ENCODE assay signal across 9 cellular contexts in the genomic region with DNA sequence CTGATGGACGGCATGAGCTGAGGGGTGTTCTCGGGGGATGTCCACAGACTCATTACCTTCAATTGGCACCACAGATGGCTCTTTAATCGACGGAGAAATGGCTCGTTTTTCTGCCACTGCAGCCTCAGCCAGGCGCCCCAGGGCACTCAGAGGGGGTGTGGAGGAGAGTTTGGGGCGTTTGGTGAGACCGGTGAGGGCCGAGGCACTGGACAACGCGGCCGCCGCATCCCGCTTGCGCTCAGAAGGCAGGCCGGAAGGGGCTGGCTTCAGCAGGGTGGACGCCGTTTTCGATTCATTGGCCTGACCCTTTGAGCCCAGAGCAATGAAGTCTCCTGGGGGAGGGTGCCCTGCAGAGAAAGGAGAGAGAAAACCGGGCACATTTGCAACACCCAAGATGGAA. TPM values are rescaled to one million over a fixed set of nuclear protein-coding genes. Genes with fewer than 3 reads are reported as not detected.
DNase-seq lines count a peak whose midpoint lies in the region; ATAC-seq, FAIRE-seq and TF ChIP-seq lines count a peak whose summit lies in the region.
"Had no signal": no experiment of that assay in that cellular context is flagged by ENCODE, and none has a peak within 500 bp of the region (broad histone marks: within the 10 kb centered on the region; RNA-seq: fewer than 3 reads in every experiment).

No MANE protein-coding gene starts in this region.

- TF ChIP-seq POLR2A in breast epithelium (IDR thresholded peaks at IDR 0.05) (no peak), esophagus squamous epithelium (IDR thresholded peaks at IDR 0.05) (no peak)

- H2AFZ ChIP-seq in ACC112 (ENCODE audit: low read length, unreplicated experiment) = no peak overlapping the region

- peaks cover 27% of the 10 kb centered on the region for H3K79me2 ChIP-seq in ACC112 (ENCODE audit: control insufficient read depth, insufficient read depth, low read length, unreplicated experiment)

- peaks cover 6% of the 10 kb centered on the region; the same call in 1 of the 2 replicates for H3K36me3 ChIP-seq in ACC112 (ENCODE audit: insufficient read depth, low read length)
- no peaks in the 10 kb centered on the region for H3K36me3 ChIP-seq in breast epithelium
- H3K36me3 ChIP-seq in mucosa of rectum (ENCODE audit: control insufficient read depth in 2 of 2, insufficient read depth in 2 of 2, low read length in 2 of 2) = peaks cover 16 to 31% of the 10 kb centered on the region in 2 donors
- H3K36me3 ChIP-seq in esophagus squamous epithelium = peaks cover 26 to 53% (median 32%) of the 10 kb centered on the region in 3 donors

- no peak overlapping the region for H3K27ac ChIP-seq in ACC112 (ENCODE audit: low read depth, low read length)
- H3K27ac ChIP-seq in breast epithelium = no peak overlapping the region
- H3K27ac ChIP-seq in mucosa of rectum (ENCODE audit: low read depth in 2 of 2, low read length in 2 of 2) = no peak overlapping the region
- no peak overlapping the region for H3K27ac ChIP-seq in esophagus squamous epithelium

- DNase-seq in HTR-8/SVneo (ENCODE audit: insufficient read length, low spot score) = no peak
- DNase-seq in breast epithelium (ENCODE audit: low spot score in 2 of 2) = no peak
- DNase-seq in esophagus squamous epithelium (lab: John Stamatoyannopoulos, UW) = no peak
- DNase-seq in activated gamma-delta T cell treated with Interleukin-2 at 50 U/mL for 16 hours = no peak
- no peak for DNase-seq in GM20000 (ENCODE audit: low spot score)

- H3K9me3 ChIP-seq in breast epithelium = no peaks in the 10 kb centered on the region
- no peaks in the 10 kb centered on the region for H3K9me3 ChIP-seq in mucosa of rectum (ENCODE audit: control insufficient read depth in 2 of 2, low read length in 2 of 2)
- H3K9me3 ChIP-seq in esophagus squamous epithelium = no peaks in the 10 kb centered on the region

- no peak for TF ChIP-seq CTCF in breast epithelium (IDR thresholded peaks at IDR 0.05)
- TF ChIP-seq CTCF in esophagus squamous epithelium (IDR thresholded peaks at IDR 0.05) = no peak
- TF ChIP-seq CTCF in GM20000 (IDR thresholded peaks at IDR 0.05; ENCODE audit: extremely low read depth, missing control alignments) = no peak

- 45 to 72% methylated on average over 3 to 4 of the region's 20 CpGs for WGBS in esophagus squamous epithelium, 2 donors

- no peak for ATAC-seq in HG03280 (IDR thresholded peaks at IDR 0.05; ENCODE audit: unreplicated experiment)

- H3K27me3 ChIP-seq in ACC112 (ENCODE audit: insufficient read depth, low read length) (no peaks in the 10 kb centered on the region), breast epithelium (no peaks in the 10 kb centered on the region), mucosa of rectum (ENCODE audit: control insufficient read depth in 2 of 2, insufficient read depth in 2 of 2, low read length in 2 of 2) (no peaks in the 10 kb centered on the region), esophagus squamous epithelium (no peaks in the 10 kb centered on the region)

- peak; percentile 42 for FAIRE-seq in HTR-8/SVneo (lab: Jason Lieb, UNC)
- FAIRE-seq: endometrium had no signal

- peaks cover 12% of the 10 kb centered on the region for H3K4me1 ChIP-seq in ACC112 (ENCODE audit: control insufficient read depth, insufficient read depth, low read length, unreplicated experiment)
- peaks cover 0 to 16% of the 10 kb centered on the region in 2 donors for H3K4me1 ChIP-seq in breast epithelium
- peaks cover 11 to 16% of the 10 kb centered on the region in 2 donors for H3K4me1 ChIP-seq in mucosa of rectum (ENCODE audit: control insufficient read depth in 2 of 2, insufficient read depth in 2 of 2, low read length in 2 of 2)
- peaks cover 14 to 54% (median 21%) of the 10 kb centered on the region in 3 donors for H3K4me1 ChIP-seq in esophagus squamous epithelium

- peak overlapping the region in 1 of 2 donors; percentile 65 for H3K9ac ChIP-seq in mucosa of rectum (ENCODE audit: low read depth in 1 of 2, low read length in 2 of 2)

- intact Hi-C loops in breast epithelium (cut with DNase I; ENCODE audit: low total_unique reads) (no loop called here), esophagus squamous epithelium (cut with DNase I) (no loop called here)

- peak overlapping the region; percentile 93 for H3K4me3 ChIP-seq in ACC112 (ENCODE audit: low read depth, low read length)
- peak overlapping the region; percentile 99 to 100 (median 100) for H3K4me3 ChIP-seq in breast epithelium
- H3K4me3 ChIP-seq in mucosa of rectum (ENCODE audit: low read length in 2 of 2) = peak overlapping the region; percentile 89 to 91
- peak overlapping the region in 2 of 4 donors; percentile 77 to 100 for H3K4me3 ChIP-seq in esophagus squamous epithelium

RNA-seq across cellular contexts. Expression of a gene that starts 1.3 kb away (rescaled TPM):
- total RNA-seq in breast epithelium (10 to 100 TPM; 27.5 to 32.1 (median 27.7) TPM), esophagus squamous epithelium (10 to 100 TPM; 27.8 to 45.3 (median 36.6) TPM)

RNA-seq across cellular contexts. Expression of a gene that starts 27.7 kb away (rescaled TPM):
- 10 to 100 TPM; 14.4 to 25.9 (median 25.2) TPM for total RNA-seq in breast epithelium
- 10 to 100 TPM; 11.3 to 26.9 (median 18.9) TPM for total RNA-seq in esophagus squamous epithelium

RNA-seq across cellular contexts. Expression of a gene that starts 43.6 kb away (rescaled TPM):
- total RNA-seq in breast epithelium = 10 to 100 TPM in 2 of 3 donors, 1 to 10 TPM in 1; 4.0 to 20.0 (median 15.8) TPM
- 10 to 100 TPM; 14.1 to 17.5 (median 16.5) TPM for total RNA-seq in esophagus squamous epithelium

RNA-seq across cellular contexts. Expression of a gene that starts 53.2 kb away (rescaled TPM):
- 1 to 10 TPM in 2 of 3 donors, not detected in 1; 6.6 to 8.2 TPM for total RNA-seq in breast epithelium
- 100 to 1,000 TPM in 2 of 4 donors, 10 to 100 TPM in 2; 56.7 to 204 (median 98.9) TPM for total RNA-seq in esophagus squamous epithelium
